In the genomic region with DNA sequence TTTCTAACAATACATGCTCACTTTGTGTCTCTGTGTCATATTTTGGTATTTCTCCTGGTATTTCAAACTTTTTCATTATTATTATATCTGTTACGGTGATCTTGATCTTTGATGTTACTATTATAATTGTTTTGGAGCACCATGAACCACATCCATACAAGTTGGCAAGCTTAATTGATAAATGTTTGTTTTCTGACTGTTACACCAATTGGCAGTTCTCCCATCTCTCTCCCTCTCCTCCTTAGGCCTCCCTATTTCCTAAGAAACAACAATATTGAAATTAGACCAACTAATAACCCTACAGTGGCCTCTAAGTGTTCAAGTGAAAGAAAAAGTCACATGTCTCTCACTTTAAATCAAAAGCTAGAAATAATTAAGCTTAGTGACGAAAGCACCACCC, we compare ENCODE assay signal across 20 cellular contexts.
DNase-seq lines count a peak whose midpoint lies in the region; ATAC-seq, FAIRE-seq and TF ChIP-seq lines count a peak whose summit lies in the region.
"Had no signal": no experiment of that assay in that cellular context is flagged by ENCODE, and none has a peak within 500 bp of the region (broad histone marks: within the 10 kb centered on the region; RNA-seq: fewer than 3 reads in every experiment).

No MANE protein-coding gene starts in this region.

- no peak for TF ChIP-seq CTCF in endothelial cell of umbilical vein (IDR thresholded peaks at IDR 0.05; ENCODE audit: extremely low read depth in 1 of 2, insufficient read depth in 1 of 2, low read depth in 1 of 2, low read length in 2 of 2)
- no peak for TF ChIP-seq CTCF in GM13976 (IDR thresholded peaks at IDR 0.05; ENCODE audit: borderline replicate concordance, control extremely low read depth, extremely low read depth, insufficient read depth, missing control alignments)

- FAIRE-seq in endothelial cell of umbilical vein (lab: Jason Lieb, UNC) = peak; percentile 54
- FAIRE-seq: GM19239 had no signal

- no peaks in the 10 kb centered on the region for H3K9me3 ChIP-seq in GM23248 (ENCODE audit: low read depth)
- no peaks in the 10 kb centered on the region for H3K9me3 ChIP-seq in endothelial cell of umbilical vein (replicated peaks; ENCODE audit: control insufficient read depth, insufficient read depth, low read length)

- H3K27ac ChIP-seq in ACC112 (ENCODE audit: low read depth, low read length) (peak overlapping the region; percentile 33), GM23248 (peak overlapping the region; percentile 16; the same call in 1 of the 2 replicates), endothelial cell of umbilical vein (ENCODE audit: insufficient read depth, low read depth, low read length) (no peak overlapping the region)

- H3K36me3 ChIP-seq in ACC112 (ENCODE audit: insufficient read depth, low read length) = peaks cover 49% of the 10 kb centered on the region
- H3K36me3 ChIP-seq in GM23248 (ENCODE audit: low read depth) = peaks cover 79% of the 10 kb centered on the region
- peaks cover 3 to 9% of the 10 kb centered on the region in 2 experiments for H3K36me3 ChIP-seq in endothelial cell of umbilical vein (ENCODE audit: control insufficient read depth in 2 of 2, extremely low read depth in 1 of 2, insufficient read depth in 2 of 2, low read length in 2 of 2)

- TF ChIP-seq POLR2A in endothelial cell of umbilical vein (IDR thresholded peaks at IDR 0.05; ENCODE audit: low read depth, low read length) = no peak

- H3K27me3 ChIP-seq in ACC112 (ENCODE audit: insufficient read depth, low read length) = no peaks in the 10 kb centered on the region
- no peaks in the 10 kb centered on the region for H3K27me3 ChIP-seq in GM23248 (replicated peaks; ENCODE audit: insufficient read depth)
- H3K27me3 ChIP-seq in endothelial cell of umbilical vein (ENCODE audit: control insufficient read depth in 2 of 2, insufficient read depth in 2 of 2, low read length in 2 of 2) = no peaks in the 10 kb centered on the region

- intact Hi-C loops in endothelial cell of umbilical vein (cut with micrococcal nuclease) = no loop called here

- POLR2A ChIA-PET in endothelial cell of umbilical vein (lab: Charles Lee) = no interaction called here

- H3K9me1 ChIP-seq in endothelial cell of umbilical vein (replicated peaks; ENCODE audit: control insufficient read depth, extremely low read depth, insufficient read depth, low read length) = no peaks in the 10 kb centered on the region

- no peaks in the 10 kb centered on the region for H3K9me2 ChIP-seq in GM23248 (ENCODE audit: insufficient read depth)

- in situ Hi-C loops in GM23248 (cut with MboI) = no loop called here
- in situ Hi-C loops in GM13976 (cut with MboI; ENCODE audit: low sequenced_read_pairs, unreplicated experiment) = no loop called here

- BruUV-seq in endothelial cell of umbilical vein (replicated peaks; lab: Mats Ljungman, UMichigan) = no TSS peak

- peak overlapping the region; percentile 5 for H3K4me2 ChIP-seq in GM23248 (ENCODE audit: unreplicated experiment)
- H3K4me2 ChIP-seq in endothelial cell of umbilical vein (ENCODE audit: insufficient read depth, low read length) = no peak overlapping the region

- H3K9ac ChIP-seq in GM23248 = no peak overlapping the region
- no peak overlapping the region for H3K9ac ChIP-seq in endothelial cell of umbilical vein (replicated peaks; ENCODE audit: extremely low read depth, insufficient read depth, low read length)

- dilution Hi-C loops in endothelial cell of umbilical vein (cut with MboI; ENCODE audit: extremely low pct_ligation_motif_present, low sequenced_read_pairs) = no loop called here

- 55 to 56% methylated on average over 2 of the region's 2 CpGs for WGBS in GM23248 (ENCODE audit: low coverage in 1 of 2, low lambda C conversion rate in 2 of 2, missing lambda C conversion rate in 2 of 2), 2 experiments

- H3F3A ChIP-seq in GM23248 (ENCODE audit: insufficient read depth) = peaks cover 50% of the 10 kb centered on the region

- H3K79me2 ChIP-seq in ACC112 (ENCODE audit: control insufficient read depth, insufficient read depth, low read length, unreplicated experiment) = peaks cover 2% of the 10 kb centered on the region
- H3K79me2 ChIP-seq in GM23248 (ENCODE audit: insufficient read depth) = no peaks in the 10 kb centered on the region
- no peaks in the 10 kb centered on the region for H3K79me2 ChIP-seq in endothelial cell of umbilical vein (ENCODE audit: control insufficient read depth, insufficient read depth, low read length)

- CTCF ChIA-PET in endothelial cell of umbilical vein (lab: Charles Lee) = no interaction called here

- DNase-seq in GM23248 (peak; percentile 29), endothelial cell of umbilical vein (ENCODE audit: low read depth, low spot score) (no peak), left lobe of liver (ENCODE audit: low spot score) (no peak), inferior parietal cortex (ENCODE audit: extremely low spot score) (no peak), GM13976 (ENCODE audit: low spot score) (no peak)
- no peak for DNase-seq in activated naive CD4-positive, alpha-beta T cell treated with Interleukin-2 at 50 U/mL for 16 hours
- DNase-seq: COR-L47; DMS153; EL; H7; Kasumi-1; NCI-H187; NCI-H345; NCI-H526 treated with DMSO at 0.1 percent for 48 hours; NK-92 treated with Interleukin-12 subunit alpha and Interleukin-12 subunit beta, amount 100 ng/mL, for 24 hours; OCI-M1; RPMI8226; SIG-M5 had no signal

- H3K4me1 ChIP-seq in ACC112 (ENCODE audit: control insufficient read depth, insufficient read depth, low read length, unreplicated experiment) = peaks cover 32% of the 10 kb centered on the region
- peaks cover 28% of the 10 kb centered on the region for H3K4me1 ChIP-seq in GM23248 (ENCODE audit: insufficient read depth)
- H3K4me1 ChIP-seq in endothelial cell of umbilical vein (ENCODE audit: control insufficient read depth, extremely low read depth, insufficient read depth, low read length) = no peaks in the 10 kb centered on the region

- ATAC-seq in left lobe of liver = peak; percentile 78

- no peak overlapping the region for H3K4me3 ChIP-seq in ACC112 (ENCODE audit: low read depth, low read length)
- no peak overlapping the region for H3K4me3 ChIP-seq in GM23248
- H3K4me3 ChIP-seq in endothelial cell of umbilical vein (replicated peaks in 1 of 3; ENCODE audit: insufficient read depth in 1 of 3, low read depth in 1 of 3, low read length in 3 of 3) = no peak overlapping the region

- no peaks in the 10 kb centered on the region for H4K20me1 ChIP-seq in GM23248 (ENCODE audit: insufficient read depth)
- H4K20me1 ChIP-seq in endothelial cell of umbilical vein (replicated peaks; ENCODE audit: control insufficient read depth, extremely low read depth, insufficient read depth, low read length) = no peaks in the 10 kb centered on the region

- H2AFZ ChIP-seq in ACC112 (ENCODE audit: low read length, unreplicated experiment) (no peak overlapping the region), GM23248 (no peak overlapping the region), endothelial cell of umbilical vein (ENCODE audit: low read depth, low read length) (no peak overlapping the region)

TF ChIP-seq in endothelial cell of umbilical vein, 7 proteins besides CTCF, POLR2A, EP300 and RAD21:
- TF ChIP-seq JUN (IDR thresholded peaks at IDR 0.05; ENCODE audit: borderline replicate concordance, insufficient read depth, insufficient read length, low read depth) (no peak), EZH2 (IDR thresholded peaks at IDR 0.05; ENCODE audit: borderline replicate concordance, low read depth, low read length, severe bottlenecking) (no peak)
- TF ChIP-seq, protein P1, sequence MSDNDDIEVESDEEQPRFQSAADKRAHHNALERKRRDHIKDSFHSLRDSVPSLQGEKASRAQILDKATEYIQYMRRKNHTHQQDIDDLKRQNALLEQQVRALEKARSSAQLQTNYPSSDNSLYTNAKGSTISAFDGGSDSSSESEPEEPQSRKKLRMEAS (IDR thresholded peaks at IDR 0.05; ENCODE audit: insufficient read depth, insufficient read length) = no peak
